1 cellular context compared by ENCODE assay signal in genomic region chr16:30984669-30985400, GRCh38.
A peak's percentile ranks its signal among the peaks of the same experiment; 100 is the strongest.
TF ChIP-seq lines count a peak whose summit lies in the region.

HSD3B7 (plus strand) TSS chr16:30985207; CDS start chr16:30985659, 452 bp downstream.

TF ChIP-seq in HepG2, 621 proteins besides CTCF, POLR2A, EP300 and RAD21 (continued from another document and continues in another):
- no peak for TF ChIP-seq HIC2 (CRISPR knock-in tag; IDR thresholded peaks at IDR 0.05; ENCODE audit: low read depth)
- TF ChIP-seq, protein P1, sequence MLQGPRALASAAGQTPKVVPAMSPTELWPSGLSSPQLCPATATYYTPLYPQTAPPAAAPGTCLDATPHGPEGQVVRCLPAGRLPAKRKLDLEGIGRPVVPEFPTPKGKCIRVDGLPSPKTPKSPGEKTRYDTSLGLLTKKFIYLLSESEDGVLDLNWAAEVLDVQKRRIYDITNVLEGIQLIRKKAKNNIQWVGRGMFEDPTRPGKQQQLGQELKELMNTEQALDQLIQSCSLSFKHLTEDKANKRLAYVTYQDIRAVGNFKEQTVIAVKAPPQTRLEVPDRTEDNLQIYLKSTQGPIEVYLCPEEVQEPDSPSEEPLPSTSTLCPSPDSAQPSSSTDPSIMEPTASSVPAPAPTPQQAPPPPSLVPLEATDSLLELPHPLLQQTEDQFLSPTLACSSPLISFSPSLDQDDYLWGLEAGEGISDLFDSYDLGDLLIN (CRISPR knock-in tag; IDR thresholded peaks at IDR 0.05; ENCODE audit: borderline replicate concordance), result 0 out of 2 replicates have a peak, but pooled peaks have one; percentile 60
- TF ChIP-seq ZNF552 (CRISPR knock-in tag; IDR thresholded peaks at IDR 0.05; ENCODE audit: borderline replicate concordance), result peak; percentile 24; the same call in 1 of the 2 replicates
- TF ChIP-seq, protein P2, sequence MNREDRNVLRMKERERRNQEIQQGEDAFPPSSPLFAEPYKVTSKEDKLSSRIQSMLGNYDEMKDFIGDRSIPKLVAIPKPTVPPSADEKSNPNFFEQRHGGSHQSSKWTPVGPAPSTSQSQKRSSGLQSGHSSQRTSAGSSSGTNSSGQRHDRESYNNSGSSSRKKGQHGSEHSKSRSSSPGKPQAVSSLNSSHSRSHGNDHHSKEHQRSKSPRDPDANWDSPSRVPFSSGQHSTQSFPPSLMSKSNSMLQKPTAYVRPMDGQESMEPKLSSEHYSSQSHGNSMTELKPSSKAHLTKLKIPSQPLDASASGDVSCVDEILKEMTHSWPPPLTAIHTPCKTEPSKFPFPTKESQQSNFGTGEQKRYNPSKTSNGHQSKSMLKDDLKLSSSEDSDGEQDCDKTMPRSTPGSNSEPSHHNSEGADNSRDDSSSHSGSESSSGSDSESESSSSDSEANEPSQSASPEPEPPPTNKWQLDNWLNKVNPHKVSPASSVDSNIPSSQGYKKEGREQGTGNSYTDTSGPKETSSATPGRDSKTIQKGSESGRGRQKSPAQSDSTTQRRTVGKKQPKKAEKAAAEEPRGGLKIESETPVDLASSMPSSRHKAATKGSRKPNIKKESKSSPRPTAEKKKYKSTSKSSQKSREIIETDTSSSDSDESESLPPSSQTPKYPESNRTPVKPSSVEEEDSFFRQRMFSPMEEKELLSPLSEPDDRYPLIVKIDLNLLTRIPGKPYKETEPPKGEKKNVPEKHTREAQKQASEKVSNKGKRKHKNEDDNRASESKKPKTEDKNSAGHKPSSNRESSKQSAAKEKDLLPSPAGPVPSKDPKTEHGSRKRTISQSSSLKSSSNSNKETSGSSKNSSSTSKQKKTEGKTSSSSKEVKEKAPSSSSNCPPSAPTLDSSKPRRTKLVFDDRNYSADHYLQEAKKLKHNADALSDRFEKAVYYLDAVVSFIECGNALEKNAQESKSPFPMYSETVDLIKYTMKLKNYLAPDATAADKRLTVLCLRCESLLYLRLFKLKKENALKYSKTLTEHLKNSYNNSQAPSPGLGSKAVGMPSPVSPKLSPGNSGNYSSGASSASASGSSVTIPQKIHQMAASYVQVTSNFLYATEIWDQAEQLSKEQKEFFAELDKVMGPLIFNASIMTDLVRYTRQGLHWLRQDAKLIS (CRISPR knock-in tag; IDR thresholded peaks at IDR 0.05), result no peak
- no peak for TF ChIP-seq KDM5A (IDR thresholded peaks at IDR 0.05; ENCODE audit: borderline replicate concordance, low read length)
- no peak; the same call in 1 of the 2 replicates for TF ChIP-seq SP4 (CRISPR knock-in tag; IDR thresholded peaks at IDR 0.05)
- no peak for TF ChIP-seq SOX13 (IDR thresholded peaks at IDR 0.05)
- peak in 1 of 2 experiments; percentile 31; a peak in 2 of 4 replicates for TF ChIP-seq SOX13 (CRISPR knock-in tag; conservative IDR thresholded peaks at IDR 0.05 in 1 of 2, IDR thresholded peaks at IDR 0.05 in 1 of 2)
- TF ChIP-seq ZNF597 (CRISPR knock-in tag; IDR thresholded peaks at IDR 0.05), result no peak
- no peak for TF ChIP-seq ZNF10 (CRISPR knock-in tag; IDR thresholded peaks at IDR 0.05; ENCODE audit: borderline replicate concordance, low read depth)
- TF ChIP-seq, protein P3, sequence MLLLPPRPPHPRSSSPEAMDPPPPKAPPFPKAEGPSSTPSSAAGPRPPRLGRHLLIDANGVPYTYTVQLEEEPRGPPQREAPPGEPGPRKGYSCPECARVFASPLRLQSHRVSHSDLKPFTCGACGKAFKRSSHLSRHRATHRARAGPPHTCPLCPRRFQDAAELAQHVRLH (CRISPR knock-in tag; IDR thresholded peaks at IDR 0.05; ENCODE audit: borderline replicate concordance, low read depth), result peak; percentile 74; the same call in 1 of the 2 replicates
- TF ChIP-seq RARA (CRISPR knock-in tag; IDR thresholded peaks at IDR 0.05), result peak; percentile 20; the same call in 1 of the 2 replicates
- 0 out of 2 replicates have a peak, but pooled peaks have one; percentile 19 for TF ChIP-seq ZBTB33 (CRISPR knock-in tag; IDR thresholded peaks at IDR 0.05)
- peak; percentile 21; the same call in 1 of the 2 replicates for TF ChIP-seq MED13 (CRISPR knock-in tag; IDR thresholded peaks at IDR 0.05)
- peak; percentile 60; the same call in 1 of the 2 replicates for TF ChIP-seq STAT5B (CRISPR knock-in tag; IDR thresholded peaks at IDR 0.05)
- no peak for TF ChIP-seq ZNF549 (CRISPR knock-in tag; IDR thresholded peaks at IDR 0.05)
- TF ChIP-seq HDAC2 (CRISPR knock-in tag; IDR thresholded peaks at IDR 0.05), result no peak; the same call in none of the 2 replicates
- TF ChIP-seq SNAI1 (CRISPR knock-in tag; IDR thresholded peaks at IDR 0.05; ENCODE audit: borderline replicate concordance), result no peak; the same call in 1 of the 2 replicates
- TF ChIP-seq ZNF446 (CRISPR knock-in tag; IDR thresholded peaks at IDR 0.05), result peak; percentile 89; the same call in 1 of the 2 replicates
- TF ChIP-seq, protein P4, sequence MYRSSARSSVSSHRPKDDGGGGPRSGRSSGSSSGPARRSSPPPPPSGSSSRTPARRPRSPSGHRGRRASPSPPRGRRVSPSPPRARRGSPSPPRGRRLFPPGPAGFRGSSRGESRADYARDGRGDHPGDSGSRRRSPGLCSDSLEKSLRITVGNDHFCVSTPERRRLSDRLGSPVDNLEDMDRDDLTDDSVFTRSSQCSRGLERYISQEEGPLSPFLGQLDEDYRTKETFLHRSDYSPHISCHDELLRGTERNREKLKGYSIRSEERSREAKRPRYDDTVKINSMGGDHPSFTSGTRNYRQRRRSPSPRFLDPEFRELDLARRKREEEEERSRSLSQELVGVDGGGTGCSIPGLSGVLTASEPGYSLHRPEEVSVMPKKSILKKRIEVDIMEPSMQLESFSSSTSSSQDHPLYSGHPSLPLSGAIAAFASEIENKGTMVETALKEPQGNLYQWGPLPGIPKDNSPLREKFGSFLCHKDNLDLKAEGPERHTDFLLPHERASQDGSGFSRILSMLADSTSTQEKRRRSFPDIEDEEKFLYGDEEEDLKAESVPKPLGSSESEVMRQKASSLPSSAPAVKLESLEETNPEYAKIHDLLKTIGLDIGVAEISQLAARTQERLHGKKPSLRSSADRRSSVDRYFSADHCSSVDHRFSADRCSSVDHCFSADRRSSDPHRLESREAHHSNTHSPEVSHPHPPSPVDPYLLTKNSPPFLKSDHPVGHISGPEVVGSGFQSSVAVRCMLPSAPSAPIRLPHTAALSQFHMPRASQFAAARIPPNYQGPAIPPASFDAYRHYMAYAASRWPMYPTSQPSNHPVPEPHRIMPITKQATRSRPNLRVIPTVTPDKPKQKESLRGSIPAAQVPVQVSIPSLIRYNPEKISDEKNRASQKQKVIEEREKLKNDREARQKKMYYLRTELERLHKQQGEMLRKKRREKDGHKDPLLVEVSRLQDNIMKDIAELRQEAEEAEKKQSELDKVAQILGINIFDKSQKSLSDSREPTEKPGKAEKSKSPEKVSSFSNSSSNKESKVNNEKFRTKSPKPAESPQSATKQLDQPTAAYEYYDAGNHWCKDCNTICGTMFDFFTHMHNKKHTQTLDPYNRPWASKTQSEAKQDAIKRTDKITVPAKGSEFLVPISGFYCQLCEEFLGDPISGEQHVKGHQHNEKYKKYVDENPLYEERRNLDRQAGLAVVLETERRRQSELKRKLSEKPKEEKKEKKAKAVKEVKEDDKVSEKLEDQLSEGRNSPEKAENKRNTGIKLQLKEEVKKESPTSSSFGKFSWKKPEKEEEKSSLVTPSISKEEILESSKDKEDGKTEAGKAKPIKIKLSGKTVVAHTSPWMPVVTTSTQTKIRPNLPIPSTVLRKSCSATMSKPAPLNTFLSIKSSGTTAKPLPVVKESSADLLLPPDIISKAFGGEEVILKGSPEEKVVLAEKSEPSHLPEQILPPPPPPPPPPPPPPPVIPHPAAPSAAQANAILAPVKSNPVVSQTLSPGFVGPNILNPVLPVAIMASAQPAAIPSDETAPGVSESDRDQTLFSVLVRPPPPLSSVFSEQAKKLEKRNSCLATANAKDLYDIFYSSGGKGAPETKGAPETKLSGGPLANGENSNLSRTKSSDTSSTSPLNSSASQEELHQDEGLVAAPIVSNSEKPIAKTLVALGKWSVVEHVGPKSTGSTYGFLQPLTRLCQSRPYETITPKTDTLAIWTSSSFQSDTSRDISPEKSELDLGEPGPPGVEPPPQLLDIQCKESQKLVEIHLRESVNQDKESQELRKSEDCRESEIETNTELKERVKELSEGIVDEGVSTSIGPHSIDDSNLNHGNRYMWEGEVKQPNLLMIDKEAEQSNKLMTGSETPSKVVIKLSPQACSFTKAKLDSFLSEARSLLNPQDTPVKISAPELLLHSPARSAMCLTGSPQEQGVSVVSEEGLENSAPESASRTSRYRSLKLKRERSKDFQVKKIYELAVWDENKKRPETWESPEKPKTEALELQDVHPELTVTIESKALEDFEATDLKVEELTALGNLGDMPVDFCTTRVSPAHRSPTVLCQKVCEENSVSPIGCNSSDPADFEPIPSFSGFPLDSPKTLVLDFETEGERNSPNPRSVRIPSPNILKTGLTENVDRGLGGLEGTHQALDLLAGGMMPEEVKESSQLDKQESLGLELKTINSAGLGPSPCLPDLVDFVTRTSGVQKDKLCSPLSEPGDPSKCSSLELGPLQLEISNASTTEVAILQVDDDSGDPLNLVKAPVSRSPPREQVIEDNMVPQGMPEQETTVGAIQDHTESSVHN (CRISPR knock-in tag; IDR thresholded peaks at IDR 0.05), result no peak
- no peak for TF ChIP-seq ZNF572 (CRISPR knock-in tag; IDR thresholded peaks at IDR 0.05)
- TF ChIP-seq HMG20B (CRISPR knock-in tag; conservative IDR thresholded peaks at IDR 0.05), result 0 out of 2 replicates have a peak, but pooled peaks have one; percentile 57
- TF ChIP-seq KDM3A (CRISPR knock-in tag; IDR thresholded peaks at IDR 0.05; ENCODE audit: low read depth), result peak; percentile 86
- no peak for TF ChIP-seq CREB1 (IDR thresholded peaks at IDR 0.05)
- TF ChIP-seq CREB1 (CRISPR knock-in tag; IDR thresholded peaks at IDR 0.05), result no peak
- TF ChIP-seq GTF3A (CRISPR knock-in tag; conservative IDR thresholded peaks at IDR 0.05), result no peak
- no peak for TF ChIP-seq ZNF589 (CRISPR knock-in tag; conservative IDR thresholded peaks at IDR 0.05)
- no peak for TF ChIP-seq NFE2L1 (CRISPR knock-in tag; IDR thresholded peaks at IDR 0.05; ENCODE audit: borderline replicate concordance)
- peak; percentile 52 for TF ChIP-seq HNRNPLL (IDR thresholded peaks at IDR 0.05; ENCODE audit: low read depth, low read length, poor library complexity, severe bottlenecking)
- TF ChIP-seq PPARG (CRISPR knock-in tag; conservative IDR thresholded peaks at IDR 0.05), result 0 out of 2 replicates have a peak, but pooled peaks have one; percentile 29
- TF ChIP-seq ZMAT3 (CRISPR knock-in tag; conservative IDR thresholded peaks at IDR 0.05), result no peak
- TF ChIP-seq NFIB (CRISPR knock-in tag; IDR thresholded peaks at IDR 0.05; ENCODE audit: borderline replicate concordance), result no peak
- no peak; the same call in 1 of the 2 replicates for TF ChIP-seq UBTF (CRISPR knock-in tag; IDR thresholded peaks at IDR 0.05)
- no peak for TF ChIP-seq MYPOP (CRISPR knock-in tag; IDR thresholded peaks at IDR 0.05)
- TF ChIP-seq TCF7 (IDR thresholded peaks at IDR 0.05; ENCODE audit: low read depth), result no peak
- TF ChIP-seq NCOA1 (CRISPR knock-in tag; IDR thresholded peaks at IDR 0.05), result no peak
- TF ChIP-seq NBN (conservative IDR thresholded peaks at IDR 0.05), result no peak
